In the genomic region with DNA sequence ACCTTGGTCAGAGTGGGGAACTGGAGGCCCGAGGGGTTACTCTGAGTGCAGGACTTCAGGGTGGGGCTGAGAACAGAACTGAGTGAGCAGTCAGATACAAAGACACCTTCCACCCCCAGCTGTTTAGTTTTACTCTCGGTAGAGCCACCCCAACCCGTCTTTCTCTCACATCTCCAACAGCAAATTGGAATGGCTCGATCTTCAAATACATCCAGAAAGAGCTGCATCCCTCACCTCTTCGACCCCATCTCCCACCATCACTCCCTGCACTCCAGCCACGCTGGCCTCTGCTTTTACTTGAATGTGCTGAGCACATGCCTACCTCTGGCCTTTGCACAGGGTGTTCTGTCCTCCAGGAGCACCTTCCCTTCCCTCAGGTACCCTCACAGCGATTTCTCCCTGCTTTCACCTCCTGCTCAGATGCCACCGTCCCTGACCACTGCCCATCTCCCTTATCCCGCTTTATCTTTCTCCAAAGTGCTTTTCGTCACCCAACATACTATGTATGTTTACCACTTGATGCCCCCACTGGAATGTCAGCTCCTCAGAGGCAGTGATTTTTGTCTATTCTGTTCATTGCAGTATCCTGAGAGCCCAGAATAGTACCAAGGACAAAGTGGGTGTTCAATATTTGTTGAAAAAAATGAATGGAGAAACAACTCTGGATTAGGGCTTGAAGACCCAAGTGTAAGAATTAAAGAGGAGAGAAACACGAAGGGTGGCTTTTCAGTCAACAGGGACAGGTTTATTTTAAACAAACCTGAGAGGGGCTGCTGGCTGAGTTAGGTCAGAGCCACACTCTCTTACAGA, we compare ENCODE assay signal across 1 cellular context.
TF ChIP-seq lines count a peak whose summit lies in the region.

No MANE protein-coding gene starts in this region.

TF ChIP-seq in K562, 482 proteins besides CTCF, POLR2A, EP300 and RAD21 (continues in another document):
- TF ChIP-seq YY1 (IDR thresholded peaks at IDR 0.05; ENCODE audit: borderline replicate concordance in 1 of 3, control insufficient read depth in 1 of 3, extremely low read depth in 1 of 3, insufficient read depth in 3 of 3, insufficient read length in 1 of 3, insufficient replicate concordance in 2 of 3, low read depth in 1 of 3, low read length in 2 of 3) (no peak), HIVEP1 (CRISPR knock-in tag; IDR thresholded peaks at IDR 0.05) (no peak), CHD4 (IDR thresholded peaks at IDR 0.05; ENCODE audit: insufficient read depth, insufficient replicate concordance, low read depth, low read length, poor library complexity, severe bottlenecking) (no peak), BMI1 (IDR thresholded peaks at IDR 0.05; ENCODE audit: low read length) (no peak), ATF1 (CRISPR knock-in tag; IDR thresholded peaks at IDR 0.05) (no peak), ATF1 (tag; IDR thresholded peaks at IDR 0.05) (peak; percentile 29; the same call in 1 of the 2 replicates), POLR2B (IDR thresholded peaks at IDR 0.05; ENCODE audit: low read depth, partially characterized antibody) (peak; percentile 19), ZNF695 (CRISPR knock-in tag; IDR thresholded peaks at IDR 0.05) (no peak), NFE2L1 (tag; IDR thresholded peaks at IDR 0.05; ENCODE audit: borderline replicate concordance, low read depth) (no peak), CXXC5 (CRISPR knock-in tag; IDR thresholded peaks at IDR 0.05) (no peak), FOXK2 (conservative IDR thresholded peaks at IDR 0.05 in 1 of 2, IDR thresholded peaks at IDR 0.05 in 1 of 2; ENCODE audit: low read depth in 2 of 2) (0 out of 4 replicates have a peak, but pooled peaks of 1 of the 2 experiments have one; percentile 11), ZSCAN32 (CRISPR knock-in tag; IDR thresholded peaks at IDR 0.05) (no peak), NFE2 (IDR thresholded peaks at IDR 0.05; ENCODE audit: low read depth) (no peak), CBX3 (IDR thresholded peaks at IDR 0.05; ENCODE audit: borderline replicate concordance in 1 of 2, low read length in 2 of 2) (peak in 1 of 2 experiments; percentile 98; a peak in 2 of 3 replicates), TRIM28 (IDR thresholded peaks at IDR 0.05) (peak; percentile 96), BRD9 (IDR thresholded peaks at IDR 0.05; ENCODE audit: low read depth, partially characterized antibody) (no peak), STAG1 (CRISPR knock-in tag; IDR thresholded peaks at IDR 0.05; ENCODE audit: borderline replicate concordance) (no peak), NR3C1 (CRISPR knock-in tag; IDR thresholded peaks at IDR 0.05) (no peak), GATAD2A (IDR thresholded peaks at IDR 0.05) (peak; percentile 71; the same call in 1 of the 2 replicates), NR2C1 (IDR thresholded peaks at IDR 0.05) (no peak), NR2C1 (tag; IDR thresholded peaks at IDR 0.05) (0 out of 2 replicates have a peak, but pooled peaks have one; percentile 18), SAFB2 (IDR thresholded peaks at IDR 0.05; ENCODE audit: borderline replicate concordance, low read depth, low read length, severe bottlenecking) (no peak), ID3 (CRISPR knock-in tag; IDR thresholded peaks at IDR 0.05) (no peak), ID3 (tag; IDR thresholded peaks at IDR 0.05) (peak; percentile 39; the same call in 1 of the 2 replicates), JUND (IDR thresholded peaks at IDR 0.05; ENCODE audit: borderline replicate concordance, low read depth, low read length) (no peak), JUND (tag; IDR thresholded peaks at IDR 0.05; ENCODE audit: borderline replicate concordance, low read depth, low read length) (no peak), ZNF277 (CRISPR knock-in tag; IDR thresholded peaks at IDR 0.05; ENCODE audit: borderline replicate concordance) (no peak), MIER1 (IDR thresholded peaks at IDR 0.05; ENCODE audit: low read depth) (peak; percentile 43; the same call in 1 of the 2 replicates), EHMT2 (IDR thresholded peaks at IDR 0.05) (no peak), STAT5B (CRISPR knock-in tag; IDR thresholded peaks at IDR 0.05) (no peak), FOXK1 (CRISPR knock-in tag; IDR thresholded peaks at IDR 0.05; ENCODE audit: borderline replicate concordance) (no peak), ZBTB49 (CRISPR knock-in tag; IDR thresholded peaks at IDR 0.05; ENCODE audit: borderline replicate concordance) (no peak), NCOA4 (IDR thresholded peaks at IDR 0.05; ENCODE audit: partially characterized antibody) (no peak), ZZZ3 (IDR thresholded peaks at IDR 0.05) (no peak), BRF1 (IDR thresholded peaks at IDR 0.05; ENCODE audit: borderline replicate concordance, extremely low read depth, insufficient read length) (no peak), RBM25 (IDR thresholded peaks at IDR 0.05; ENCODE audit: low read depth, low read length, severe bottlenecking) (peak; percentile 51), DDX20 (tag; IDR thresholded peaks at IDR 0.05; ENCODE audit: low read depth) (no peak), CSDE1 (IDR thresholded peaks at IDR 0.05) (0 out of 4 replicates have a peak, but pooled peaks of 1 of the 2 experiments have one; percentile 30), NFXL1 (CRISPR knock-in tag; IDR thresholded peaks at IDR 0.05) (no peak), MAFG (tag; conservative IDR thresholded peaks at IDR 0.05) (no peak), ZFX (CRISPR knock-in tag; IDR thresholded peaks at IDR 0.05) (no peak), ATF4 (CRISPR knock-in tag; IDR thresholded peaks at IDR 0.05) (no peak), HLTF (IDR thresholded peaks at IDR 0.05) (peak; percentile 100), KLF13 (tag; IDR thresholded peaks at IDR 0.05; ENCODE audit: borderline replicate concordance, low read depth) (no peak), NBN (IDR thresholded peaks at IDR 0.05; ENCODE audit: low read depth) (peak; percentile 26; the same call in 1 of the 2 replicates), ZBTB12 (CRISPR knock-in tag; IDR thresholded peaks at IDR 0.05) (no peak), CAMTA2 (CRISPR knock-in tag; conservative IDR thresholded peaks at IDR 0.05) (no peak)
- TF ChIP-seq, protein P1, sequence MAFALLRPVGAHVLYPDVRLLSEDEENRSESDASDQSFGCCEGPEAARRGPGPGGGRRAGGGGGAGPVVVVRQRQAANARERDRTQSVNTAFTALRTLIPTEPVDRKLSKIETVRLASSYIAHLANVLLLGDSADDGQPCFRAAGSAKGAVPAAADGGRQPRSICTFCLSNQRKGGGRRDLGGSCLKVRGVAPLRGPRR (CRISPR knock-in tag; IDR thresholded peaks at IDR 0.05) = no peak
- TF ChIP-seq, protein P2, sequence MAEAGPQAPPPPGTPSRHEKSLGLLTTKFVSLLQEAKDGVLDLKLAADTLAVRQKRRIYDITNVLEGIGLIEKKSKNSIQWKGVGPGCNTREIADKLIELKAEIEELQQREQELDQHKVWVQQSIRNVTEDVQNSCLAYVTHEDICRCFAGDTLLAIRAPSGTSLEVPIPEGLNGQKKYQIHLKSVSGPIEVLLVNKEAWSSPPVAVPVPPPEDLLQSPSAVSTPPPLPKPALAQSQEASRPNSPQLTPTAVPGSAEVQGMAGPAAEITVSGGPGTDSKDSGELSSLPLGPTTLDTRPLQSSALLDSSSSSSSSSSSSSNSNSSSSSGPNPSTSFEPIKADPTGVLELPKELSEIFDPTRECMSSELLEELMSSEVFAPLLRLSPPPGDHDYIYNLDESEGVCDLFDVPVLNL (CRISPR knock-in tag; IDR thresholded peaks at IDR 0.05; ENCODE audit: low read depth) = no peak
- TF ChIP-seq, protein P3, sequence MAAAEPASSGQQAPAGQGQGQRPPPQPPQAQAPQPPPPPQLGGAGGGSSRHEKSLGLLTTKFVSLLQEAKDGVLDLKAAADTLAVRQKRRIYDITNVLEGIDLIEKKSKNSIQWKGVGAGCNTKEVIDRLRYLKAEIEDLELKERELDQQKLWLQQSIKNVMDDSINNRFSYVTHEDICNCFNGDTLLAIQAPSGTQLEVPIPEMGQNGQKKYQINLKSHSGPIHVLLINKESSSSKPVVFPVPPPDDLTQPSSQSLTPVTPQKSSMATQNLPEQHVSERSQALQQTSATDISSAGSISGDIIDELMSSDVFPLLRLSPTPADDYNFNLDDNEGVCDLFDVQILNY (CRISPR knock-in tag; IDR thresholded peaks at IDR 0.05) = no peak
